Comparison of ENCODE assay signal across 8 cellular contexts in genomic region chr3:10247679-10248183, GRCh38. TPM values are rescaled to one million over a fixed set of nuclear protein-coding genes. Genes with fewer than 3 reads are reported as not detected.
DNase-seq lines count a peak whose midpoint lies in the region; ATAC-seq, FAIRE-seq and TF ChIP-seq lines count a peak whose summit lies in the region.

No MANE protein-coding gene starts in this region.

- DNase-seq in activated CD4-positive, alpha-beta T cell treated with anti-CD3 and anti-CD28 coated beads for 36 hours, result no peak
- no peak for DNase-seq in activated CD4-positive, alpha-beta T cell treated with anti-CD3 and anti-CD28 coated beads, Interleukin-2, amount 50 U/mL, for 4 hours
- no peak for DNase-seq in HepG2 (ENCODE audit: low spot score)
- no peak for DNase-seq in testis
- no peak for DNase-seq in activated CD4-positive, CD25-positive, alpha-beta regulatory T cell treated with anti-CD3 and anti-CD28 coated beads, Interleukin-2, amount 50 U/mL, for 72 hours

- 75% methylated on average over 14 of the region's 14 CpGs for WGBS in HepG2 (ENCODE audit: low lambda C conversion rate)
- WGBS in testis, 2 donors, result 11 to 14% methylated on average over 14 of the region's 14 CpGs

- TF ChIP-seq CTCF in HepG2 (CRISPR knock-in tag; IDR thresholded peaks at IDR 0.05) (no peak), testis (IDR thresholded peaks at IDR 0.05) (no peak)

- H3K79me2 ChIP-seq in HepG2 (ENCODE audit: insufficient read depth, low read length), result peaks cover 37% of the 10 kb centered on the region

- H3K4me1 ChIP-seq in HepG2 (ENCODE audit: insufficient read depth, low read length) (peaks cover 35% of the 10 kb centered on the region), testis (peaks cover 11% of the 10 kb centered on the region)

- peak overlapping the region; percentile 96 for H3K27ac Mint-ChIP-seq in activated CD4-positive, alpha-beta T cell treated with anti-CD3 and anti-CD28 coated beads for 36 hours
- H3K27ac Mint-ChIP-seq in activated naive CD8-positive, alpha-beta T cell, result peak overlapping the region; percentile 93

- H3K27ac ChIP-seq in HepG2 (ENCODE audit: extremely low read length, insufficient read depth, low read length) (peak overlapping the region; percentile 86), testis (peak overlapping the region in 1 of 2 donors; percentile 90)

- no peak for FAIRE-seq in HepG2 (lab: Jason Lieb, UNC)

- no TSS peak for BruUV-seq in HepG2 (replicated peaks; lab: Mats Ljungman, UMichigan)

- peaks cover 63% of the 10 kb centered on the region for H3K4me1 Mint-ChIP-seq in activated CD4-positive, alpha-beta T cell treated with anti-CD3 and anti-CD28 coated beads for 36 hours
- H3K4me1 Mint-ChIP-seq in activated naive CD8-positive, alpha-beta T cell (ENCODE audit: low read depth), result peaks cover 54% of the 10 kb centered on the region

- peaks cover 65% of the 10 kb centered on the region for H3K36me3 Mint-ChIP-seq in activated CD4-positive, alpha-beta T cell treated with anti-CD3 and anti-CD28 coated beads for 36 hours (ENCODE audit: low read depth)
- H3K36me3 Mint-ChIP-seq in activated naive CD8-positive, alpha-beta T cell, result peaks cover 27% of the 10 kb centered on the region

- H3K9me3 Mint-ChIP-seq in activated CD4-positive, alpha-beta T cell treated with anti-CD3 and anti-CD28 coated beads for 36 hours (ENCODE audit: low read depth), result peaks cover 14% of the 10 kb centered on the region
- peaks cover 8% of the 10 kb centered on the region for H3K9me3 Mint-ChIP-seq in activated naive CD8-positive, alpha-beta T cell (ENCODE audit: low read depth)

- TF ChIP-seq EP300 in HepG2 (IDR thresholded peaks at IDR 0.05; ENCODE audit: low read depth in 2 of 2, low read length in 2 of 2) (no peak), HepG2 (CRISPR knock-in tag; IDR thresholded peaks at IDR 0.05; ENCODE audit: borderline replicate concordance) (no peak)

- peaks cover 11% of the 10 kb centered on the region; the same call in 1 of the 2 replicates for H4K20me1 ChIP-seq in HepG2 (ENCODE audit: insufficient read depth, low read length)

- H2AFZ ChIP-seq in HepG2 (ENCODE audit: low read length), result no peak overlapping the region

- H3K9ac ChIP-seq in HepG2 (ENCODE audit: insufficient read depth, low read depth, low read length), result peak overlapping the region; percentile 49

- H3K4me2 ChIP-seq in HepG2 (ENCODE audit: low read depth, low read length), result peak overlapping the region; percentile 75

- CTCF ChIA-PET in activated CD4-positive, alpha-beta T cell treated with anti-CD3 and anti-CD28 coated beads for 36 hours (lab: Charles Lee), result interaction anchor here (1.0 to 7.3 kb wide), 5 partner anchors 16 to 314 kb away, joined by 3 to 52 read pairs (median 4); partner anchors contain the start of gene CRELD1
- CTCF ChIA-PET in HepG2 (lab: Yijun Ruan, JAX; ENCODE audit: low intra/inter-chr PET ratio, low total read pairs), result no interaction called here

- no peak for ATAC-seq in activated CD4-positive, alpha-beta T cell treated with anti-CD3 and anti-CD28 coated beads for 36 hours
- ATAC-seq in HepG2, result no peak
- ATAC-seq in GM18873 (IDR thresholded peaks at IDR 0.05; ENCODE audit: low FRiP score, unreplicated experiment), result no peak
- no peak for ATAC-seq in HG03196 (IDR thresholded peaks at IDR 0.05; ENCODE audit: unreplicated experiment)

- intact Hi-C loops in activated CD4-positive, alpha-beta T cell treated with anti-CD3 and anti-CD28 coated beads for 36 hours (cut with DNase I, micrococcal nuclease), result loop anchor here (1.0 to 10.0 kb wide), 16 partner anchors 19 to 1377 kb away; partner anchors contain the start of genes VHL (in 2 of the 2), ARPC4 (in 1 of the 2), BRK1 (in 1 of the 2) and BRPF1 (in 1 of the 2)
- intact Hi-C loops in HepG2 (cut with micrococcal nuclease; ENCODE audit: unreplicated experiment) (no loop called here), testis (cut with DNase I; ENCODE audit: low total_unique reads) (no loop called here)

- H3K36me3 ChIP-seq in HepG2 (replicated peaks in 1 of 2; ENCODE audit: control insufficient read depth in 1 of 2, insufficient read depth in 2 of 2, low read length in 2 of 2), result peaks cover 4 to 15% of the 10 kb centered on the region in 2 experiments; a peak in 4 of 5 replicates
- no peaks in the 10 kb centered on the region for H3K36me3 ChIP-seq in testis (ENCODE audit: low read depth, missing control alignments)

- H3K9me3 ChIP-seq in HepG2 (ENCODE audit: low read length) (peaks cover 20% of the 10 kb centered on the region), testis (no peaks in the 10 kb centered on the region)

- POLR2A ChIA-PET in activated CD4-positive, alpha-beta T cell treated with anti-CD3 and anti-CD28 coated beads for 36 hours (lab: Charles Lee), result interaction anchor here (0.8 to 1.4 kb wide), 5 partner anchors 16 to 106 kb away, joined by 3 to 7 read pairs (median 5); partner anchors contain the start of gene VHL
- POLR2A ChIA-PET in HepG2 (lab: Yijun Ruan, JAX), result interaction anchor here (0.6 to 2.0 kb wide), 27 partner anchors 8 to 497 kb away, joined by 3 to 16 read pairs (median 4); partner anchors contain the start of genes ARPC4, CRELD1, GHRL and OGG1

- TF ChIP-seq POLR2A in HepG2 (IDR thresholded peaks at IDR 0.05; ENCODE audit: insufficient read depth in 1 of 2, low read depth in 2 of 2, low read length in 2 of 2) (no peak), testis (IDR thresholded peaks at IDR 0.05) (no peak)

- H3K27me3 Mint-ChIP-seq in activated CD4-positive, alpha-beta T cell treated with anti-CD3 and anti-CD28 coated beads for 36 hours, result no peaks in the 10 kb centered on the region
- no peaks in the 10 kb centered on the region for H3K27me3 Mint-ChIP-seq in activated naive CD8-positive, alpha-beta T cell

- no peak for TF ChIP-seq RAD21 in HepG2 (CRISPR knock-in tag; IDR thresholded peaks at IDR 0.05)

- in situ Hi-C loops in HepG2 (cut with HindIII; ENCODE audit: extremely low pct_ligation_motif_present, low pct_unique_long_range_greater_than_20kb), result no loop called here

- no peaks in the 10 kb centered on the region; a peak in 1 of 5 replicates for H3K27me3 ChIP-seq in HepG2 (ENCODE audit: control insufficient read depth in 1 of 2, insufficient read depth in 2 of 2, low read length in 2 of 2)
- H3K27me3 ChIP-seq in testis, result no peaks in the 10 kb centered on the region

- H3K4me3 Mint-ChIP-seq in activated CD4-positive, alpha-beta T cell treated with anti-CD3 and anti-CD28 coated beads for 36 hours, result peak overlapping the region; percentile 97
- H3K4me3 Mint-ChIP-seq in activated naive CD8-positive, alpha-beta T cell, result peak overlapping the region; percentile 87

- peak overlapping the region; percentile 14 to 92 (median 77); a peak in 4 of 6 replicates for H3K4me3 ChIP-seq in HepG2 (replicated peaks in 1 of 3; ENCODE audit: insufficient read depth in 1 of 3, low read depth in 2 of 3, low read length in 3 of 3)
- peak overlapping the region; percentile 65 to 85 for H3K4me3 ChIP-seq in testis

RNA-seq across cellular contexts. Expression of gene TATDN2, which starts 0.5 kb away (rescaled TPM):
- total RNA-seq in activated CD4-positive, alpha-beta T cell treated with anti-CD3 and anti-CD28 coated beads for 36 hours, result 10 to 100 TPM; 40.0 to 40.2 TPM
- total RNA-seq in HepG2 (2016; rRNA removed; fragmentation: Illumina TruSeq; extraction: Trizol), result 21.9 and 23.9 TPM in 2 replicates
- total RNA-seq in HepG2 (2016; cell fraction: cytosol; rRNA removed; fragmentation: Illumina TruSeq; extraction: Trizol; ENCODE audit: low read depth), result 6.6 and 7.4 TPM in 2 replicates
- 20.1 and 20.5 TPM in 2 replicates for total RNA-seq in HepG2 (2016; cell fraction: insoluble cytoplasmic fraction; rRNA removed; fragmentation: Illumina TruSeq; extraction: Trizol)
- 26.1 and 26.9 TPM in 2 replicates for total RNA-seq in HepG2 (2016; cell fraction: membrane; rRNA removed; fragmentation: Illumina TruSeq; extraction: Trizol)
- 23.9 and 28.8 TPM in 2 replicates for total RNA-seq in HepG2 (2016; cell fraction: nucleus; rRNA removed; fragmentation: Illumina TruSeq; extraction: Trizol)
- 12.1 and 17.1 TPM in 2 replicates for polyA plus RNA-seq in HepG2 (2011; rRNA removed)
- 12.0 and 14.6 TPM in 2 replicates for polyA plus RNA-seq in HepG2 (2011; cell fraction: cytosol; rRNA removed)
- polyA plus RNA-seq in HepG2 (2011; cell fraction: nucleus; rRNA removed), result 28.5 and 29.0 TPM in 2 replicates
- polyA plus RNA-seq in HepG2 (2012), result 21.4 and 21.6 TPM in 2 replicates
- 7.7 and 8.7 TPM in 2 replicates for polyA plus RNA-seq in HepG2 (2016; cell fraction: cytosol; fragmentation: Illumina TruSeq; extraction: Trizol; ENCODE audit: low read depth)
- 25.2 and 26.4 TPM in 2 replicates for polyA plus RNA-seq in HepG2 (2016; cell fraction: insoluble cytoplasmic fraction; fragmentation: Illumina TruSeq; extraction: Trizol; ENCODE audit: low read depth)
- polyA plus RNA-seq in HepG2 (2016; cell fraction: membrane; fragmentation: Illumina TruSeq; extraction: Trizol; ENCODE audit: low read depth), result 25.5 and 26.0 TPM in 2 replicates
- polyA plus RNA-seq in HepG2 (2016; cell fraction: nucleus; fragmentation: Illumina TruSeq; extraction: Trizol; ENCODE audit: insufficient read depth, low read depth), result 29.9 and 30.2 TPM in 2 replicates
- polyA minus RNA-seq in HepG2 (2011; rRNA and poly(A)+ RNA removed; ENCODE audit: low replicate concordance), result 33.5 and 56.4 TPM in 2 replicates
- 8.4 and 9.5 TPM in 2 replicates for polyA minus RNA-seq in HepG2 (2011; cell fraction: cytosol; rRNA and poly(A)+ RNA removed)
- 60.3 and 66.9 TPM in 2 replicates for polyA minus RNA-seq in HepG2 (2011; cell fraction: nucleus; rRNA and poly(A)+ RNA removed)
- 10 to 100 TPM; 19.8 to 24.3 TPM for total RNA-seq in testis
- 21.3 TPM for polyA plus RNA-seq in testis (ENCODE audit: insufficient read depth, low read depth, low replicate concordance)

RNA-seq across cellular contexts. Expression of gene GHRL, which starts 45.0 kb away (rescaled TPM):
- under 1 TPM; 0.19 to 0.30 TPM for total RNA-seq in activated CD4-positive, alpha-beta T cell treated with anti-CD3 and anti-CD28 coated beads for 36 hours
- total RNA-seq in HepG2 (2016; rRNA removed; fragmentation: Illumina TruSeq; extraction: Trizol) (0.09 TPM in 1 of 2 replicates, not detected in the other), testis (under 1 TPM; 0.50 to 0.87 TPM)
- 0.71 TPM in 1 of 2 replicates, not detected in the other for total RNA-seq in HepG2 (2016; cell fraction: cytosol; rRNA removed; fragmentation: Illumina TruSeq; extraction: Trizol; ENCODE audit: low read depth)
- total RNA-seq in HepG2 (2016; cell fraction: insoluble cytoplasmic fraction; rRNA removed; fragmentation: Illumina TruSeq; extraction: Trizol), result 0.22 TPM in 1 of 2 replicates, not detected in the other
- not detected in 2 replicates for total RNA-seq in HepG2 (2016; cell fraction: membrane; rRNA removed; fragmentation: Illumina TruSeq; extraction: Trizol)
- total RNA-seq in HepG2 (2016; cell fraction: nucleus; rRNA removed; fragmentation: Illumina TruSeq; extraction: Trizol), result not detected in 2 replicates
- polyA plus RNA-seq in HepG2 (2011; rRNA removed) (not detected in 2 replicates), testis (ENCODE audit: insufficient read depth, low read depth, low replicate concordance) (1.0 TPM)
- not detected in 2 replicates for polyA plus RNA-seq in HepG2 (2011; cell fraction: cytosol; rRNA removed)
- polyA plus RNA-seq in HepG2 (2011; cell fraction: nucleus; rRNA removed), result 0.19 and 0.24 TPM in 2 replicates
- polyA plus RNA-seq in HepG2 (2012), result 0.59 TPM in 1 of 2 replicates, not detected in the other
- polyA plus RNA-seq in HepG2 (2016; cell fraction: cytosol; fragmentation: Illumina TruSeq; extraction: Trizol; ENCODE audit: low read depth), result not detected in 2 replicates
- not detected in 2 replicates for polyA plus RNA-seq in HepG2 (2016; cell fraction: insoluble cytoplasmic fraction; fragmentation: Illumina TruSeq; extraction: Trizol; ENCODE audit: low read depth)
- not detected in 2 replicates for polyA plus RNA-seq in HepG2 (2016; cell fraction: membrane; fragmentation: Illumina TruSeq; extraction: Trizol; ENCODE audit: low read depth)
- polyA plus RNA-seq in HepG2 (2016; cell fraction: nucleus; fragmentation: Illumina TruSeq; extraction: Trizol; ENCODE audit: insufficient read depth, low read depth), result 0.80 and 2.1 TPM in 2 replicates
- 0.21 TPM in 1 of 2 replicates, not detected in the other for polyA minus RNA-seq in HepG2 (2011; rRNA and poly(A)+ RNA removed; ENCODE audit: low replicate concordance)
- not detected in 2 replicates for polyA minus RNA-seq in HepG2 (2011; cell fraction: cytosol; rRNA and poly(A)+ RNA removed)
- 0.87 TPM in 1 of 2 replicates, not detected in the other for polyA minus RNA-seq in HepG2 (2011; cell fraction: nucleus; rRNA and poly(A)+ RNA removed)

Comparison
In these comparisons a context has a peak if more than half of its experiments do, and no peak if none do; other contexts are left out.
1. intact Hi-C loops: an anchor here in activated CD4-positive, alpha-beta T cell treated with anti-CD3 and anti-CD28 coated beads for 36 hours (1.0 to 10.0 kb wide); none called in HepG2 and testis.